Comparison of ENCODE assay signal across 1 cellular context in the genomic region with DNA sequence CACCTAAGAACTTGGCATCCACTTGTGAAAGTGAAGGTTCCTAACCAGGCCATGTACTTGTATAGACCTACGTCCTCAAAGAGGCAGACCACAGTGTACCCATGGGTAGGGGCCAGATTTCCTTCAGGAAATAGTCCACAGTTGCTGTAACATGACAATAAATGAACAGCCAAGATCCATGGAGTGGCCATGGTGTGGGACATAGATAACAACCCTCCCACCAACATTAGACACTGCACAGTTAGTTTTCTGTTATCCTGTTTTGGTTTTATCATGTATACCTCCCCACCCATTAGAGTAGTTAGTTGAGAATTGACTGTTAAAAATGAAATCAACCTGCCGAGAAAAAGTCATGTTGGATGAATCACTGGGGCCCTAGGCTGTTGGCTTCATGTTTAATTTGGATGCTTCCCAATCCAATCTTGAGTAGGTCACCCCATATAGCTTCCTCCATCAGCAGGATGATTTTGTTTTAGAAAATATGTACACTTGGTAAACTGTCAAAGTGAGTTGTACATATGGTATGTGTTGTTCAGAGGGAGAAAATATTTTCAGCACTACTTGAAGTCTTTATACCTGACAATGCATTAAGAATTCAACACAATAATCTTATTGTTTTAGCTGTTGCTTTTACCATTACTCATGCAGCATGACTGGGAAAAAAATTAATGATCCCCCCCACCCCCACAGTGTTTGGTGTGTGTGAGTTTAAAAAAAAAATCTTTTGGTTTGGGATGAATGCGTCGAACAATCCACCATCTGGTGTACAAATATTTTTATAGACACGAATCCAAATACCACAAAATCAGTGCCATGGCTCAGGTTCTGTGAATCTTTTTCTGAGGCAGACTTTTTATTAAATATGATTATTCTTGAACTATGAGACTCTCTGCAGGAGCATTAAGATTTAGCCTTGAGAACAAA.
A peak's percentile ranks its signal among the peaks of the same experiment; 100 is the strongest.
TF ChIP-seq lines count a peak whose summit lies in the region.

No MANE protein-coding gene starts in this region.

TF ChIP-seq in SK-N-SH, 30 proteins besides CTCF, POLR2A, EP300 and RAD21 (continued from another document):
- TF ChIP-seq, protein P1, sequence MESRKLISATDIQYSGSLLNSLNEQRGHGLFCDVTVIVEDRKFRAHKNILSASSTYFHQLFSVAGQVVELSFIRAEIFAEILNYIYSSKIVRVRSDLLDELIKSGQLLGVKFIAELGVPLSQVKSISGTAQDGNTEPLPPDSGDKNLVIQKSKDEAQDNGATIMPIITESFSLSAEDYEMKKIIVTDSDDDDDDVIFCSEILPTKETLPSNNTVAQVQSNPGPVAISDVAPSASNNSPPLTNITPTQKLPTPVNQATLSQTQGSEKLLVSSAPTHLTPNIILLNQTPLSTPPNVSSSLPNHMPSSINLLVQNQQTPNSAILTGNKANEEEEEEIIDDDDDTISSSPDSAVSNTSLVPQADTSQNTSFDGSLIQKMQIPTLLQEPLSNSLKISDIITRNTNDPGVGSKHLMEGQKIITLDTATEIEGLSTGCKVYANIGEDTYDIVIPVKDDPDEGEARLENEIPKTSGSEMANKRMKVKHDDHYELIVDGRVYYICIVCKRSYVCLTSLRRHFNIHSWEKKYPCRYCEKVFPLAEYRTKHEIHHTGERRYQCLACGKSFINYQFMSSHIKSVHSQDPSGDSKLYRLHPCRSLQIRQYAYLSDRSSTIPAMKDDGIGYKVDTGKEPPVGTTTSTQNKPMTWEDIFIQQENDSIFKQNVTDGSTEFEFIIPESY (IDR thresholded peaks at IDR 0.05; ENCODE audit: borderline replicate concordance, low read depth): peak; percentile 67; the same call in 1 of the 2 replicates
- TF ChIP-seq FOXM1 (IDR thresholded peaks at IDR 0.05; ENCODE audit: low read depth) (peak; percentile 91), TCF12 (IDR thresholded peaks at IDR 0.05) (peak; percentile 94), YY1 (IDR thresholded peaks at IDR 0.05; ENCODE audit: low read depth) (0 out of 2 replicates have a peak, but pooled peaks have one; percentile 44), SMC3 (IDR thresholded peaks at IDR 0.05; ENCODE audit: low read depth, low read length) (no peak), SIN3A (IDR thresholded peaks at IDR 0.05; ENCODE audit: borderline replicate concordance, low read depth, low read length) (0 out of 2 replicates have a peak, but pooled peaks have one; percentile 7)
